ENCODE assay signal across 8 cellular contexts in genomic region chr1:28104866-28105467, GRCh38. TPM values are rescaled to one million over a fixed set of nuclear protein-coding genes. Genes with fewer than 3 reads are reported as not detected.
A peak's percentile ranks its signal among the peaks of the same experiment; 100 is the strongest.
DNase-seq lines count a peak whose midpoint lies in the region; ATAC-seq and TF ChIP-seq lines count a peak whose summit lies in the region.

No MANE protein-coding gene starts in this region.

- TF ChIP-seq CTCF in heart left ventricle (IDR thresholded peaks at IDR 0.05), result no peak

- intact Hi-C loops in heart left ventricle (cut with DNase I), result no loop called here
- intact Hi-C loops in activated T-helper 1 cell treated with anti-CD3 and anti-CD28 coated beads, Interleukin-12 subunit alpha, Interleukin-12 subunit beta, Interleukin-2, Interleukin-4 antibody, amounts not matched to agents 30 ng/mL and 10 ng/mL and 1 ng/mL, durations not matched to agents 14 hours and 24 hours and 36 hours (cut with micrococcal nuclease), result no loop called here

- H4K91ac ChIP-seq in trophoblast cell (ENCODE audit: low read depth, low read length), result no peak overlapping the region

- H3K18ac ChIP-seq in trophoblast cell (ENCODE audit: low read length), result no peak overlapping the region

- H3K27ac ChIP-seq in heart left ventricle (peak overlapping the region in 5 of 12 donors; percentile 9 to 49 (median 39)), trophoblast cell (ENCODE audit: low read depth, low read length) (no peak overlapping the region)

- DNase-seq in HCEC 1CT (peak; percentile 94), heart left ventricle (peak in 3 of 5 donors; percentile 22 to 36 (median 32)), trophoblast cell (peak; percentile 51 to 79), cerebellar nuclear complex (lab: John Stamatoyannopoulos, UW) (no peak)
- DNase-seq in activated T-helper 1 cell treated with anti-CD3 and anti-CD28 coated beads, Interleukin-12 subunit alpha, Interleukin-12 subunit beta, Interleukin-2, Interleukin-4 antibody, amounts not matched to agents 30 ng/mL and 10 ng/mL and 1 ng/mL, durations not matched to agents 14 hours and 24 hours and 36 hours (ENCODE audit: low spot score), result no peak
- no peak for DNase-seq in T-helper 2 cell treated with Interferon-gamma antibody and Interleukin-4, amounts not matched to agents 5 μg/mL and 100 μg/mL, for 36 hours (ENCODE audit: low spot score)

- WGBS in heart left ventricle, 4 donors, result 26 to 42% (median 38%) methylated on average over 11 of the region's 11 CpGs
- no CpG with 5 or more reads among the region's 11 CpGs for WGBS in trophoblast cell (ENCODE audit: extremely low coverage, insufficient coverage, insufficient read length)

- ATAC-seq in SK-N-SH treated with all-trans-retinoic acid at 6 μM for 48 hours, result peak; percentile 59
- peak in 3 of 4 donors; percentile 73 to 89 (median 78) for ATAC-seq in heart left ventricle
- no peak for ATAC-seq in GM18520 (IDR thresholded peaks at IDR 0.05; ENCODE audit: unreplicated experiment)

- no peak overlapping the region for H3K23ac ChIP-seq in trophoblast cell (ENCODE audit: low read length)

- H3K4me1 Mint-ChIP-seq in activated T-helper 1 cell treated with anti-CD3 and anti-CD28 coated beads, Interleukin-12 subunit alpha, Interleukin-12 subunit beta, Interleukin-2, Interleukin-4 antibody, amounts not matched to agents 30 ng/mL and 10 ng/mL and 1 ng/mL, durations not matched to agents 14 hours and 24 hours and 36 hours (ENCODE audit: low read depth), result no peaks in the 10 kb centered on the region
- no peaks in the 10 kb centered on the region for H3K4me1 Mint-ChIP-seq in T-helper 2 cell treated with Interferon-gamma antibody and Interleukin-4, amounts not matched to agents 5 μg/mL and 100 μg/mL, for 36 hours (ENCODE audit: low read depth)

- no peak overlapping the region for H3K9ac ChIP-seq in trophoblast cell (ENCODE audit: low read length)

- H3K4ac ChIP-seq in trophoblast cell (ENCODE audit: low read depth, low read length), result no peak overlapping the region

- H2AK5ac ChIP-seq in trophoblast cell (ENCODE audit: low read length), result no peak overlapping the region

- no peak overlapping the region for H2BK120ac ChIP-seq in trophoblast cell (ENCODE audit: insufficient read depth, low read length, poor library complexity)

- peak overlapping the region; percentile 22 for H4K12ac ChIP-seq in trophoblast cell (ENCODE audit: low read depth, low read length)

- no peaks in the 10 kb centered on the region for H3K79me1 ChIP-seq in trophoblast cell (ENCODE audit: low read length)

- H3K4me3 ChIP-seq in heart left ventricle, result peak overlapping the region in 9 of 12 donors; percentile 2 to 45 (median 33)
- no peak overlapping the region for H3K4me3 ChIP-seq in trophoblast cell (ENCODE audit: low read depth, low read length)

- H3K27ac Mint-ChIP-seq in activated T-helper 1 cell treated with anti-CD3 and anti-CD28 coated beads, Interleukin-12 subunit alpha, Interleukin-12 subunit beta, Interleukin-2, Interleukin-4 antibody, amounts not matched to agents 30 ng/mL and 10 ng/mL and 1 ng/mL, durations not matched to agents 14 hours and 24 hours and 36 hours, result no peak overlapping the region
- no peak overlapping the region for H3K27ac Mint-ChIP-seq in T-helper 2 cell treated with Interferon-gamma antibody and Interleukin-4, amounts not matched to agents 5 μg/mL and 100 μg/mL, for 36 hours

- no peak overlapping the region for H3K4me3 Mint-ChIP-seq in activated T-helper 1 cell treated with anti-CD3 and anti-CD28 coated beads, Interleukin-12 subunit alpha, Interleukin-12 subunit beta, Interleukin-2, Interleukin-4 antibody, amounts not matched to agents 30 ng/mL and 10 ng/mL and 1 ng/mL, durations not matched to agents 14 hours and 24 hours and 36 hours
- no peak overlapping the region for H3K4me3 Mint-ChIP-seq in T-helper 2 cell treated with Interferon-gamma antibody and Interleukin-4, amounts not matched to agents 5 μg/mL and 100 μg/mL, for 36 hours

- H3K79me2 ChIP-seq in trophoblast cell (ENCODE audit: control insufficient read depth, insufficient read depth, low read length, poor library complexity), result no peaks in the 10 kb centered on the region

- no peaks in the 10 kb centered on the region for H3K36me3 Mint-ChIP-seq in activated T-helper 1 cell treated with anti-CD3 and anti-CD28 coated beads, Interleukin-12 subunit alpha, Interleukin-12 subunit beta, Interleukin-2, Interleukin-4 antibody, amounts not matched to agents 30 ng/mL and 10 ng/mL and 1 ng/mL, durations not matched to agents 14 hours and 24 hours and 36 hours (ENCODE audit: low read depth)
- H3K36me3 Mint-ChIP-seq in T-helper 2 cell treated with Interferon-gamma antibody and Interleukin-4, amounts not matched to agents 5 μg/mL and 100 μg/mL, for 36 hours (ENCODE audit: low read depth), result no peaks in the 10 kb centered on the region

- H3K27me3 Mint-ChIP-seq in activated T-helper 1 cell treated with anti-CD3 and anti-CD28 coated beads, Interleukin-12 subunit alpha, Interleukin-12 subunit beta, Interleukin-2, Interleukin-4 antibody, amounts not matched to agents 30 ng/mL and 10 ng/mL and 1 ng/mL, durations not matched to agents 14 hours and 24 hours and 36 hours (ENCODE audit: insufficient read depth), result peaks cover 13% of the 10 kb centered on the region
- H3K27me3 Mint-ChIP-seq in T-helper 2 cell treated with Interferon-gamma antibody and Interleukin-4, amounts not matched to agents 5 μg/mL and 100 μg/mL, for 36 hours (ENCODE audit: low read depth), result peaks cover 44% of the 10 kb centered on the region

- peak overlapping the region; percentile 52 for H2AFZ ChIP-seq in trophoblast cell (ENCODE audit: insufficient read depth, low read length, poor library complexity)

- H3K27me3 ChIP-seq in heart left ventricle (no peaks in the 10 kb centered on the region), trophoblast cell (ENCODE audit: insufficient read depth, low read length) (no peaks in the 10 kb centered on the region)

- no peak overlapping the region for H2BK12ac ChIP-seq in trophoblast cell (ENCODE audit: low read length)

- H2BK5ac ChIP-seq in trophoblast cell (ENCODE audit: low read depth, low read length, poor library complexity), result no peak overlapping the region

- peak overlapping the region; percentile 42 for H4K8ac ChIP-seq in trophoblast cell (ENCODE audit: low read depth, low read length)

- no peaks in the 10 kb centered on the region for H3K9me3 Mint-ChIP-seq in activated T-helper 1 cell treated with anti-CD3 and anti-CD28 coated beads, Interleukin-12 subunit alpha, Interleukin-12 subunit beta, Interleukin-2, Interleukin-4 antibody, amounts not matched to agents 30 ng/mL and 10 ng/mL and 1 ng/mL, durations not matched to agents 14 hours and 24 hours and 36 hours
- no peaks in the 10 kb centered on the region for H3K9me3 Mint-ChIP-seq in T-helper 2 cell treated with Interferon-gamma antibody and Interleukin-4, amounts not matched to agents 5 μg/mL and 100 μg/mL, for 36 hours

- TF ChIP-seq POLR2A in heart left ventricle (IDR thresholded peaks at IDR 0.05), result no peak

- H3K14ac ChIP-seq in trophoblast cell (ENCODE audit: low read length), result no peak overlapping the region

- H3K9me3 ChIP-seq in heart left ventricle (no peaks in the 10 kb centered on the region), trophoblast cell (ENCODE audit: insufficient read depth, low read depth, low read length) (no peaks in the 10 kb centered on the region)

- H3K4me1 ChIP-seq in heart left ventricle (peaks cover 0 to 19% (median under 1%) of the 10 kb centered on the region in 12 donors), trophoblast cell (ENCODE audit: control insufficient read depth in 1 of 2, insufficient read depth in 2 of 2, low read length in 2 of 2) (no peaks in the 10 kb centered on the region)

- H3K36me3 ChIP-seq in heart left ventricle, result no peaks in the 10 kb centered on the region
- no peaks in the 10 kb centered on the region for H3K36me3 ChIP-seq in trophoblast cell (ENCODE audit: control insufficient read depth in 1 of 2, insufficient read depth in 2 of 2, low read length in 2 of 2)

- peak overlapping the region; percentile 62 for H3K4me2 ChIP-seq in trophoblast cell (ENCODE audit: low read length)

TF ChIP-seq in SK-N-SH treated with all-trans-retinoic acid at 6 μM for 48 hours, 23 proteins besides CTCF, POLR2A, EP300 and RAD21:
- no peak for TF ChIP-seq GLIS3 (CRISPR knock-in tag; IDR thresholded peaks at IDR 0.05)
- no peak for TF ChIP-seq ISL1 (CRISPR knock-in tag; IDR thresholded peaks at IDR 0.05)
- TF ChIP-seq SNAI2 (CRISPR knock-in tag; IDR thresholded peaks at IDR 0.05), result no peak
- TF ChIP-seq BACH2 (CRISPR knock-in tag; IDR thresholded peaks at IDR 0.05; ENCODE audit: borderline replicate concordance), result no peak
- no peak for TF ChIP-seq ZC3H10 (CRISPR knock-in tag; IDR thresholded peaks at IDR 0.05)

RNA-seq across cellular contexts. Expression of gene EYA3, which starts 16.6 kb away (rescaled TPM):
- 10 to 100 TPM; 13.3 to 23.3 (median 18.8) TPM for total RNA-seq in heart left ventricle
- 1 to 10 TPM; 5.8 to 8.2 TPM for polyA plus RNA-seq in heart left ventricle
- polyA plus RNA-seq in trophoblast cell (2013), result 13.4 and 13.5 TPM in 2 replicates
- 32.2 and 35.5 TPM in 2 replicates for total RNA-seq in activated T-helper 1 cell treated with anti-CD3 and anti-CD28 coated beads, Interleukin-12 subunit alpha, Interleukin-12 subunit beta, Interleukin-2, Interleukin-4 antibody, amounts not matched to agents 30 ng/mL and 10 ng/mL and 1 ng/mL, durations not matched to agents 14 hours and 24 hours and 36 hours

Comparison
In these comparisons a context has a peak if more than half of its experiments do, and no peak if none do; other contexts are left out.
1. DNase-seq: peak in HCEC 1CT (single experiment), heart left ventricle (3 of 5) and trophoblast cell (2 of 2); none in cerebellar nuclear complex (0 of 2), activated T-helper 1 cell treated with anti-CD3 and anti-CD28 coated beads, Interleukin-12 subunit alpha, Interleukin-12 subunit beta, Interleukin-2, Interleukin-4 antibody, amounts not matched to agents 30 ng/mL and 10 ng/mL and 1 ng/mL, durations not matched to agents 14 hours and 24 hours and 36 hours (single experiment) and T-helper 2 cell treated with Interferon-gamma antibody and Interleukin-4, amounts not matched to agents 5 μg/mL and 100 μg/mL, for 36 hours (single experiment).